8 cellular contexts compared by ENCODE assay signal in the genomic region with DNA sequence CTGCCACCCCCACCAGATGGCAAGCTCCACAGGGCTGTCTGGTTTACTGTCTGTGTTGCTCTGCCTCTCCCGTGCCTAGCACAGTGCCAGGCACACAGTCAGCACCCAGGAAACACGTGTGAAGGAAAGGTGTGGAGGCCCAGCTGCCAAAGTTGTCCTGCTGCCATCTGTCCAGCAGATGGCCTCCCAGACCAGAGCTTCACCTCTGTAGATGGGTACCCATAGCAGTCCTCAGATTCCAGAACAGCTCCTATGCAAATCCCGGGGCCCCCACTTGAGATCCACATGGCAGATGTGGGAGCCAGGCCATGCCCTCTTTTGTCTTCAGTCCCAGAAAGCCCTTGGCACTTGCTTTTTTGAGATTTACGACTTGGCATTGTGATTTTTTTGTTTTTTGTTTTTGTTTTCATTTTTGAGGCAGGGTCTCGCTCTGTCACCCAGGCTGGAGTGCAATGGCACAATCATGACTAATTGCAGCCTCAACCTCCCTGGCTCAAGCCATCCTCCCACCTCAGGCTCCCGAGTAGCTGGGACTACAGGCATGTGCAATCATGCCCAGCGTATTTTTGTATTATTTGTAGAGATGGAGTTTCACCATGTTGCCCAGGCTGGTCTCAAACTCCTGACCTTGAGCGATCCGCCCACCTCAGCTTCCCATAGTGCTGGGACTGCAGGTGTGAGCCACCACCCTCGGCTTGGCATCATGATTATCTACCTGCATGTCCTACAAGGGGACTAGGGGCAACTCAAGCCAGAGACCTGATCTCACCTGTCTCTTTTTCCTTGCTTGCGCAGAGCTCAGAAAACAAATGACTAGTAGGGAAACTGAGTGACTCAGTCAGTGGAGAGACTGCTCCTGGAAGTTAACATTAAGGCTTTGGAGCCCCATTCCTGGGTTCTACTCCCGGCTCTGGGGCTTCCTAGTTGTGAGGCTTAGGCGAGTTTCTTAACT. TPM values are rescaled to one million over a fixed set of nuclear protein-coding genes. Genes with fewer than 3 reads are reported as not detected.
A peak's percentile ranks its signal among the peaks of the same experiment; 100 is the strongest.
DNase-seq lines count a peak whose midpoint lies in the region; ATAC-seq and TF ChIP-seq lines count a peak whose summit lies in the region.

No MANE protein-coding gene starts in this region.

- no peak overlapping the region for H3K4me3 Mint-ChIP-seq in activated naive CD8-positive, alpha-beta T cell treated with anti-CD3 and anti-CD28 coated beads for 36 hours
- H3K4me3 Mint-ChIP-seq in progenitor cell of endocrine pancreas (ENCODE audit: low read depth), result no peak overlapping the region

- H3K27me3 ChIP-seq in OCI-LY3 (ENCODE audit: low read depth, low read length) (0 out of 2 replicates have a peak, but pooled peaks cover 5% of the 10 kb centered on the region), cardiac muscle cell (peaks cover 35% of the 10 kb centered on the region)

- H3K4me1 ChIP-seq in OCI-LY3 (ENCODE audit: low read length), result no peaks in the 10 kb centered on the region
- H3K4me1 ChIP-seq in cardiac muscle cell (ENCODE audit: low read depth), result peaks cover 5% of the 10 kb centered on the region

- DNase-seq in GM13977 (ENCODE audit: low spot score) (peak; percentile 86), cardiac muscle cell (ENCODE audit: low read depth in 1 of 2, low spot score in 1 of 2) (peak; percentile 63 to 73), progenitor cell of endocrine pancreas (ENCODE audit: low spot score, unreplicated experiment) (no peak)
- DNase-seq in activated naive CD8-positive, alpha-beta T cell treated with anti-CD3 and anti-CD28 coated beads for 36 hours, result peak; percentile 41

- no peak overlapping the region for H3K4me2 ChIP-seq in OCI-LY3 (ENCODE audit: low read length)

- H3K9me3 ChIP-seq in OCI-LY3 (ENCODE audit: insufficient read depth, low read length), result no peaks in the 10 kb centered on the region
- no peaks in the 10 kb centered on the region for H3K9me3 ChIP-seq in cardiac muscle cell (ENCODE audit: low read depth)

- H2AFZ ChIP-seq in OCI-LY3 (ENCODE audit: low read depth, low read length), result no peak overlapping the region; the same call in 1 of the 2 replicates

- no peaks in the 10 kb centered on the region for H3K9me3 Mint-ChIP-seq in activated naive CD8-positive, alpha-beta T cell treated with anti-CD3 and anti-CD28 coated beads for 36 hours
- H3K9me3 Mint-ChIP-seq in progenitor cell of endocrine pancreas (ENCODE audit: low read depth), result no peaks in the 10 kb centered on the region

- peaks cover 43% of the 10 kb centered on the region for H3K27me3 Mint-ChIP-seq in activated naive CD8-positive, alpha-beta T cell treated with anti-CD3 and anti-CD28 coated beads for 36 hours
- peaks cover 50% of the 10 kb centered on the region for H3K27me3 Mint-ChIP-seq in progenitor cell of endocrine pancreas

- H3K27ac Mint-ChIP-seq in activated naive CD8-positive, alpha-beta T cell treated with anti-CD3 and anti-CD28 coated beads for 36 hours, result no peak overlapping the region
- H3K27ac Mint-ChIP-seq in progenitor cell of endocrine pancreas, result no peak overlapping the region

- no peak overlapping the region for H3K9ac ChIP-seq in OCI-LY3 (ENCODE audit: low read length)

- no peaks in the 10 kb centered on the region for H3K36me3 Mint-ChIP-seq in activated naive CD8-positive, alpha-beta T cell treated with anti-CD3 and anti-CD28 coated beads for 36 hours
- H3K36me3 Mint-ChIP-seq in progenitor cell of endocrine pancreas (ENCODE audit: insufficient read depth), result no peaks in the 10 kb centered on the region

- in situ Hi-C loops in GM13977 (cut with MboI; ENCODE audit: low pct_unique_long_range_greater_than_20kb, low sequenced_read_pairs, unreplicated experiment), result no loop called here

- H3K27ac ChIP-seq in C4-2B, result no peak overlapping the region
- no peak overlapping the region for H3K27ac ChIP-seq in OCI-LY3 (ENCODE audit: low read length)
- no peak overlapping the region for H3K27ac ChIP-seq in cardiac muscle cell

- TF ChIP-seq CTCF in C4-2B (conservative IDR thresholded peaks at IDR 0.05), result peak; percentile 91
- peak; percentile 94 for TF ChIP-seq CTCF in GM13977 (IDR thresholded peaks at IDR 0.05; ENCODE audit: extremely low read depth, insufficient read depth, missing control alignments)
- peak; percentile 72 for TF ChIP-seq CTCF in OCI-LY3 (IDR thresholded peaks at IDR 0.05; ENCODE audit: low read depth, low read length)
- TF ChIP-seq CTCF in cardiac muscle cell (IDR thresholded peaks at IDR 0.05; ENCODE audit: low read depth, low read length), result peak; percentile 92
- peak; percentile 77 for TF ChIP-seq CTCF in progenitor cell of endocrine pancreas (IDR thresholded peaks at IDR 0.05; ENCODE audit: unreplicated experiment)

- no peaks in the 10 kb centered on the region for H4K20me1 ChIP-seq in OCI-LY3 (ENCODE audit: insufficient read depth, low read length)

- H3K4me3 ChIP-seq in OCI-LY3 (ENCODE audit: low read length) (no peak overlapping the region), cardiac muscle cell (no peak overlapping the region)

- H3K4me1 Mint-ChIP-seq in activated naive CD8-positive, alpha-beta T cell treated with anti-CD3 and anti-CD28 coated beads for 36 hours, result peaks cover 3% of the 10 kb centered on the region
- no peaks in the 10 kb centered on the region for H3K4me1 Mint-ChIP-seq in progenitor cell of endocrine pancreas (ENCODE audit: low read depth)

- no peaks in the 10 kb centered on the region for H3K79me2 ChIP-seq in OCI-LY3 (ENCODE audit: low read length)

- ATAC-seq in GM19452 (IDR thresholded peaks at IDR 0.05; ENCODE audit: unreplicated experiment) (no peak), GM18867 (IDR thresholded peaks at IDR 0.05; ENCODE audit: unreplicated experiment) (no peak)

- H3K36me3 ChIP-seq in OCI-LY3 (replicated peaks; ENCODE audit: low read depth, low read length) (no peaks in the 10 kb centered on the region), cardiac muscle cell (no peaks in the 10 kb centered on the region)

RNA-seq across cellular contexts. Expression of a gene that starts 16.9 kb away (rescaled TPM):
- total RNA-seq in activated naive CD8-positive, alpha-beta T cell treated with anti-CD3 and anti-CD28 coated beads for 36 hours, result 1 to 10 TPM; 2.7 to 3.1 TPM
- total RNA-seq in cardiac muscle cell (11.1 and 19.1 TPM in 2 replicates), progenitor cell of endocrine pancreas (1.2 and 1.4 TPM in 2 replicates)
- polyA plus RNA-seq in cardiac muscle cell, result 5.7 and 14.3 TPM in 2 replicates

RNA-seq across cellular contexts. Expression of a gene that starts 20.2 kb away (rescaled TPM):
- total RNA-seq in activated naive CD8-positive, alpha-beta T cell treated with anti-CD3 and anti-CD28 coated beads for 36 hours, result not detected
- total RNA-seq in cardiac muscle cell (0.15 and 0.25 TPM in 2 replicates), progenitor cell of endocrine pancreas (not detected in 2 replicates)
- polyA plus RNA-seq in cardiac muscle cell, result 0.07 and 0.64 TPM in 2 replicates

RNA-seq across cellular contexts. Expression of a gene that starts 57.7 kb away (rescaled TPM):
- total RNA-seq in activated naive CD8-positive, alpha-beta T cell treated with anti-CD3 and anti-CD28 coated beads for 36 hours, result 10 to 100 TPM; 31.0 to 31.4 TPM
- total RNA-seq in cardiac muscle cell, result 39.1 and 43.0 TPM in 2 replicates
- 36.8 and 40.3 TPM in 2 replicates for polyA plus RNA-seq in cardiac muscle cell
- total RNA-seq in progenitor cell of endocrine pancreas, result 99.6 and 101 TPM in 2 replicates
